ENCODE assay signal across 9 cellular contexts in the genomic region with DNA sequence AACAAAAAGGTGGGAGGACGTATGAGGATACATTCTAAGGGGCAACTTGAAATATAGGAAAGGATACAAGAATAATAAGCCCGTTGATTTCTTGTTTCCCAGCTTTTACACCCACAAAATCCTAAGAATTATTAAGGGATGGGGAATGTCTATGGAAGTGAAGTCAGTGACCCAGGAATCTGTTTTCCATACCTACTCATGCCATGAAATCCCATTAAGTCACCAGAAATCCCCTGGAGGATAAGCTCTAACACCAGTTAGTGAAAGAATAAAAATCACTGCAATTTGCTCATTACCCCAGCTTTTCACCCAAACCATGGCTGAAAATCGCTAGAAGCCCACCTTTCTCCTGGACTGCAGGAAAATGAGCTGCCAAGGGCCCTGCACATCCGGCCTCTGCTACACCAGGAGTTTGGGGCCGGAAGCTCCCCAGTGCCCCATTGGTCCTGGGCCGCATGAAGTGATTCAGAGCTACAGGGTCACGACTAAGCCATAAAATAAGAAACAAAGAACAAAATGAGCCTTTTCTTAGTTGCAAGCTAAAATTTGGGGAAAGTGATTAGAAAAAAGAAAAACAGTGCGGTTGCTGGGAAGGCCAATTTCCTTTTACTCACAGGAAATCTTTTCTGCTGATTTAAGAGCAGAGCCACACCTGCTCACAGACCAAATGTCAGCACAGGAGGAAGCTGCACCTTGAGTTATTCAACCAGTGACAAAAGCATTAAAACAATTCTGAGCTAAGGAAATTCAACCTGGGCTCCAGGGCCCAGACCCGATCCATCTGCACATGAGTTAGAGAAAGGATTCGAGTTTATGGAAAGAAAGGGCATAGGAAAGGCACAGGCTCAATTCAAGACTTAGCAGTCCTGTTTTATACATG. TPM values are rescaled to one million over a fixed set of nuclear protein-coding genes. Genes with fewer than 3 reads are reported as not detected.
DNase-seq lines count a peak whose midpoint lies in the region; ATAC-seq lines count a peak whose summit lies in the region.
"Had no signal": no experiment of that assay in that cellular context is flagged by ENCODE, and none has a peak within 500 bp of the region (broad histone marks: within the 10 kb centered on the region; RNA-seq: fewer than 3 reads in every experiment).

No MANE protein-coding gene starts in this region.

- peak overlapping the region; percentile 32 to 87 (median 71) for H3K27ac Mint-ChIP-seq in immature natural killer cell
- peak overlapping the region; percentile 2 to 80 for H3K27ac Mint-ChIP-seq in stimulated activated naive CD8-positive, alpha-beta T cell treated with anti-CD3 and anti-CD28 coated beads, Interleukin-15, amount 100 ng/mL, for 72 hours

- H3K9me3 Mint-ChIP-seq in immature natural killer cell = no peaks in the 10 kb centered on the region
- H3K9me3 Mint-ChIP-seq in stimulated activated naive CD8-positive, alpha-beta T cell treated with anti-CD3 and anti-CD28 coated beads, Interleukin-15, amount 100 ng/mL, for 72 hours = no peaks in the 10 kb centered on the region

- peaks cover 78 to 95% of the 10 kb centered on the region in 2 donors for H3K4me1 Mint-ChIP-seq in immature natural killer cell
- peaks cover 48% of the 10 kb centered on the region for H3K4me1 Mint-ChIP-seq in stimulated activated naive CD8-positive, alpha-beta T cell treated with anti-CD3 and anti-CD28 coated beads, Interleukin-15, amount 100 ng/mL, for 72 hours

- H3K36me3 Mint-ChIP-seq in immature natural killer cell = peaks cover 0 to 3% (median 0%) of the 10 kb centered on the region in 3 donors

- peaks cover 0 to 4% (median 0%) of the 10 kb centered on the region in 3 donors for H3K27me3 Mint-ChIP-seq in immature natural killer cell (ENCODE audit: low read depth in 3 of 3)
- H3K27me3 Mint-ChIP-seq in stimulated activated naive CD8-positive, alpha-beta T cell treated with anti-CD3 and anti-CD28 coated beads, Interleukin-15, amount 100 ng/mL, for 72 hours = no peaks in the 10 kb centered on the region

- peak overlapping the region in 4 of 5 donors; percentile 36 to 49 (median 42) for H3K4me3 Mint-ChIP-seq in immature natural killer cell
- H3K4me3 Mint-ChIP-seq in stimulated activated naive CD8-positive, alpha-beta T cell treated with anti-CD3 and anti-CD28 coated beads, Interleukin-15, amount 100 ng/mL, for 72 hours = peak overlapping the region; percentile 53 to 55

- peak; percentile 92 for ATAC-seq in stimulated activated naive CD8-positive, alpha-beta T cell treated with anti-CD3 and anti-CD28 coated beads, Interleukin-15, amount 100 ng/mL, for 72 hours

- peak; percentile 44 for DNase-seq in activated CD4-positive, alpha-beta T cell treated with anti-CD3 and anti-CD28 coated beads for 48 hours
- DNase-seq in activated CD4-positive, alpha-beta T cell treated with anti-CD3 and anti-CD28 coated beads for 1 hour = no peak
- DNase-seq in activated T-cell treated with anti-CD3 and anti-CD28 coated beads, Interleukin-2, amount 50 U/mL, for 48 hours = peak; percentile 41 to 55
- no peak for DNase-seq in immature natural killer cell
- peak; percentile 12 to 37 for DNase-seq in stimulated activated naive CD8-positive, alpha-beta T cell treated with anti-CD3 and anti-CD28 coated beads, Interleukin-15, amount 100 ng/mL, for 72 hours
- no peak for DNase-seq in NCI-H524 treated with DMSO at 0.1 percent for 48 hours (lab: John Stamatoyannopoulos, UW)
- no peak for DNase-seq in ureter (ENCODE audit: low spot score)
- DNase-seq in activated effector memory CD4-positive, alpha-beta T cell treated with Interleukin-2 at 50 U/mL for 16 hours = no peak
- DNase-seq: NCI-H774 had no signal

RNA-seq across cellular contexts. Expression of a gene that starts 40.3 kb away (rescaled TPM):
- polyA plus RNA-seq in immature natural killer cell = 10 to 100 TPM in 1 of 3 donors, 1 to 10 TPM in 2; 3.5 to 14.2 (median 3.7) TPM
- 48.2 TPM for total RNA-seq in ureter

Comparison
In these comparisons a context has a peak if more than half of its experiments do, and no peak if none do; other contexts are left out.
1. DNase-seq: peak in activated CD4-positive, alpha-beta T cell treated with anti-CD3 and anti-CD28 coated beads for 48 hours (single experiment), activated T-cell treated with anti-CD3 and anti-CD28 coated beads, Interleukin-2, amount 50 U/mL, for 48 hours (2 of 2) and stimulated activated naive CD8-positive, alpha-beta T cell treated with anti-CD3 and anti-CD28 coated beads, Interleukin-15, amount 100 ng/mL, for 72 hours (2 of 2); none in activated CD4-positive, alpha-beta T cell treated with anti-CD3 and anti-CD28 coated beads for 1 hour (single experiment), immature natural killer cell (0 of 3), NCI-H524 treated with DMSO at 0.1 percent for 48 hours (single experiment), ureter (single experiment) and activated effector memory CD4-positive, alpha-beta T cell treated with Interleukin-2 at 50 U/mL for 16 hours (single experiment).